In genomic region chr19:4069331-4069959, GRCh38 we compare ENCODE assay signal across 12 cellular contexts. TPM values are rescaled to one million over a fixed set of nuclear protein-coding genes. Genes with fewer than 3 reads are reported as not detected.
DNase-seq lines count a peak whose midpoint lies in the region; ATAC-seq, FAIRE-seq and TF ChIP-seq lines count a peak whose summit lies in the region.
"Had no signal": no experiment of that assay in that cellular context is flagged by ENCODE, and none has a peak within 500 bp of the region (broad histone marks: within the 10 kb centered on the region; RNA-seq: fewer than 3 reads in every experiment).

No MANE protein-coding gene starts in this region.

- H3K27ac ChIP-seq in kidney (ENCODE audit: low read depth in 2 of 2, low read length in 2 of 2) = no peak overlapping the region
- no peak overlapping the region for H3K27ac ChIP-seq in aorta (ENCODE audit: low read depth in 1 of 2, low read length in 2 of 2)
- no peak overlapping the region for H3K27ac ChIP-seq in SJCRH30
- H3K27ac ChIP-seq: cardiac muscle cell had no signal

- no peaks in the 10 kb centered on the region for H3K9me3 ChIP-seq in kidney (ENCODE audit: control insufficient read depth in 1 of 2, low read length in 2 of 2)
- H3K9me3 ChIP-seq in aorta (ENCODE audit: control insufficient read depth, low read length) = no peaks in the 10 kb centered on the region
- no peaks in the 10 kb centered on the region for H3K9me3 ChIP-seq in SJCRH30 (replicated peaks)
- H3K9me3 ChIP-seq: Caco-2 had no signal

- DNase-seq in stimulated activated CD4-positive, alpha-beta T cell treated with anti-CD3 and anti-CD28 coated beads, Interleukin-1b, Interleukin-23, amount 100 ng/mL, for 48 hours = peak; percentile 43
- DNase-seq in stimulated activated CD4-positive, alpha-beta T cell treated with anti-CD3 and anti-CD28 coated beads, Interleukin-4, amount 100 ng/mL, for 4 hours = no peak
- DNase-seq in activated CD4-positive, alpha-beta T cell treated with anti-CD3 and anti-CD28 coated beads, Interleukin-2, amount 50 U/mL, for 48 hours = peak; percentile 70 to 73
- DNase-seq in kidney (peak; percentile 86), aorta (peak; percentile 80 to 81), SJCRH30 (no peak), cerebellum (ENCODE audit: low spot score) (no peak), Ammon's horn (ENCODE audit: low spot score) (no peak)
- DNase-seq: Caco-2, kidney glomerular epithelial cell had no signal

- H3K4me1 ChIP-seq in kidney (ENCODE audit: control insufficient read depth in 1 of 2, insufficient read depth in 1 of 2, low read depth in 1 of 2, low read length in 2 of 2) (peaks cover 3 to 5% of the 10 kb centered on the region in 2 donors), aorta (ENCODE audit: control insufficient read depth in 1 of 2, insufficient read depth in 2 of 2, low read length in 2 of 2) (no peaks in the 10 kb centered on the region), SJCRH30 (peaks cover 4% of the 10 kb centered on the region; the same call in 1 of the 2 replicates)
- H3K4me1 ChIP-seq: Caco-2 had no signal

- WGBS in aorta, 2 donors = 72% methylated on average over 12 of the region's 12 CpGs

- intact Hi-C loops in kidney (cut with DNase I) = no loop called here
- intact Hi-C loops in aorta (cut with DNase I) = loop anchor here in 1 of 2 donors (5.0 kb wide), 1 partner anchor 53 kb away; the partner anchor contains the start of gene MAP2K2

- H3K9ac ChIP-seq in kidney (ENCODE audit: low read length in 2 of 2) = no peak overlapping the region

- H3K27me3 ChIP-seq in aorta (ENCODE audit: control insufficient read depth in 1 of 2, insufficient read depth in 2 of 2, low read length in 1 of 2) (no peaks in the 10 kb centered on the region), SJCRH30 (peaks cover 8% of the 10 kb centered on the region; the same call in 1 of the 2 replicates)

- no peak overlapping the region for H3K4me3 ChIP-seq in kidney (ENCODE audit: low read length in 2 of 2)
- no peak overlapping the region for H3K4me3 ChIP-seq in aorta (ENCODE audit: low read length in 2 of 2)
- no peak overlapping the region for H3K4me3 ChIP-seq in SJCRH30
- H3K4me3 ChIP-seq: cardiac muscle cell had no signal

- H3K36me3 ChIP-seq in kidney (ENCODE audit: control insufficient read depth in 1 of 2, insufficient read depth in 2 of 2, low read length in 2 of 2) (no peaks in the 10 kb centered on the region), aorta (ENCODE audit: control insufficient read depth in 1 of 2, insufficient read depth in 2 of 2, low read length in 1 of 2) (no peaks in the 10 kb centered on the region), SJCRH30 (no peaks in the 10 kb centered on the region)
- H3K36me3 ChIP-seq: cardiac muscle cell had no signal

- TF ChIP-seq CTCF in kidney (IDR thresholded peaks at IDR 0.05; ENCODE audit: borderline replicate concordance, extremely low read depth, insufficient read depth) = no peak

- ATAC-seq in aorta (ENCODE audit: low FRiP score) = no peak

- FAIRE-seq in kidney (lab: Jason Lieb, UNC) = no peak
- FAIRE-seq: GM12892 had no signal

RNA-seq across cellular contexts. Expression of gene ZBTB7A, which starts 2.7 kb away (rescaled TPM):
- total RNA-seq in kidney = 53.2 TPM
- 8.9 TPM for polyA plus RNA-seq in kidney (ENCODE audit: insufficient read depth, low read depth, low replicate concordance)
- total RNA-seq in aorta = 10 to 100 TPM; 50.4 to 53.9 TPM
- polyA plus RNA-seq in aorta = 10 to 100 TPM in 1 of 2 donors, 1 to 10 TPM in 1; 7.8 to 14.5 TPM
- total RNA-seq in SJCRH30 (2014; rRNA removed; shearing (Covaris generic)) = 8.2 and 8.6 TPM in 2 replicates
- 3.5 TPM for total RNA-seq in cerebellum

RNA-seq across cellular contexts. Expression of gene MAP2K2, which starts 54.5 kb away (rescaled TPM):
- total RNA-seq in kidney (105 TPM), aorta (10 to 100 TPM; 80.8 to 97.8 TPM), cerebellum (51.0 TPM)
- polyA plus RNA-seq in kidney (ENCODE audit: insufficient read depth, low read depth, low replicate concordance) (138 TPM), aorta (100 to 1,000 TPM in 1 of 2 donors, 10 to 100 TPM in 1; 82.4 to 230 TPM)
- total RNA-seq in SJCRH30 (2014; rRNA removed; shearing (Covaris generic)) = 118 and 122 TPM in 2 replicates

Comparison
In these comparisons a context has a peak if more than half of its experiments do, and no peak if none do; other contexts are left out.
1. DNase-seq: peak in stimulated activated CD4-positive, alpha-beta T cell treated with anti-CD3 and anti-CD28 coated beads, Interleukin-1b, Interleukin-23, amount 100 ng/mL, for 48 hours (single experiment), activated CD4-positive, alpha-beta T cell treated with anti-CD3 and anti-CD28 coated beads, Interleukin-2, amount 50 U/mL, for 48 hours (2 of 2), kidney (single experiment) and aorta (2 of 2); none in stimulated activated CD4-positive, alpha-beta T cell treated with anti-CD3 and anti-CD28 coated beads, Interleukin-4, amount 100 ng/mL, for 4 hours (0 of 2), SJCRH30 (0 of 2), cerebellum (single experiment) and Ammon's horn (single experiment).